ENCODE assay signal across 21 cellular contexts in the genomic region with DNA sequence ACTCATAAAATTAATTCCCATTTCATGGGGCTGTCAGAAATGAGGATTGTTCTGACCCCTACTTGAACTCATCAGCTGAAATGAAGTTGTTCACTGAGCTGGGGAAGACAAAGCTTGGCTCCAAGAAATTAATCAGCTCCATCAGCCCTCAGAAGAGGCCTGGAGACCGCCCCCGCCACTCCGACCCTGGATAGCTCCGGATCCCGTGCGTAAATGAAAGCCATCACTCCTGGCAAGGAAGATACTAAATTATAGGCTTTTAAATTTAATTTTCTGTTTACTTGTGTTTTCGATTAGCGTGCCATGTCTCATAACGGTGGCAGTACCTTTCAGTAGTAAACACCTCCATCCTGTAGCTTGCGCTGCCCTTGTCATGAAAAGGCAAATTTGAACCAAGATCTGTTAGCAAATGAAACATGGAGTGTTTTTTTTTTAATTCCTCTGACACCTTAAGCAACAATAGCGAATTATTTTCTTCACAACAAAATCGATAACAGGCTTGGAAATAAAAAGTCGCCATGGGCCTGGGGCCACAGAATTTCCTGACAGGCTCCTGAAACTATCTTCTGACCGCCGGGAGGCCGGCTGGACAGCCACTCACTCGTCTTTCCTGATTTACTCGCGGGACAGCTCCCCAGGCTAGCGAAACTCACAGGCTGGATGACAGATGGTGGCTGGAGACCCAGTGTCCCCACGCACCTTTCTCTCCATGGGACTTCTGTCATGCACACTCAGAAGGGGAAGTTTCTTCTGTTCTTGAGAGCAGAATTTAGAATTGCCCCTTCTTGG.
DNase-seq lines count a peak whose midpoint lies in the region; ATAC-seq and TF ChIP-seq lines count a peak whose summit lies in the region.
"Had no signal": no experiment of that assay in that cellular context is flagged by ENCODE, and none has a peak within 500 bp of the region (broad histone marks: within the 10 kb centered on the region; RNA-seq: fewer than 3 reads in every experiment).

No MANE protein-coding gene starts in this region.

- TF ChIP-seq EP300 in esophagus muscularis mucosa (IDR thresholded peaks at IDR 0.05): no peak

- no peak overlapping the region for H3K27ac ChIP-seq in WERI-Rb-1
- no peak overlapping the region for H3K27ac ChIP-seq in esophagus muscularis mucosa (replicated peaks in 1 of 4)
- H3K27ac ChIP-seq in gastrocnemius medialis: no peak overlapping the region
- H3K27ac ChIP-seq: A549 had no signal

- ATAC-seq in GM21825 (IDR thresholded peaks at IDR 0.05; ENCODE audit: unreplicated experiment) (no peak), gastrocnemius medialis (no peak)
- ATAC-seq: A549, HepG2, K562 had no signal

- peaks cover 40% of the 10 kb centered on the region for H3K27me3 ChIP-seq in WERI-Rb-1 (ENCODE audit: insufficient read depth, low read depth, severe bottlenecking)
- peaks cover 0 to 6% (median 0%) of the 10 kb centered on the region in 4 donors for H3K27me3 ChIP-seq in esophagus muscularis mucosa
- H3K27me3 ChIP-seq in gastrocnemius medialis: no peaks in the 10 kb centered on the region

- peaks cover 17% of the 10 kb centered on the region for H3K4me1 Mint-ChIP-seq in type B pancreatic cell (ENCODE audit: unreplicated experiment)
- H3K4me1 Mint-ChIP-seq: B cell, CD14-positive monocyte had no signal

- H3K4me1 ChIP-seq in esophagus muscularis mucosa (no peaks in the 10 kb centered on the region), gastrocnemius medialis (no peaks in the 10 kb centered on the region)
- H3K4me1 ChIP-seq: A549 had no signal

- H3K4me3 Mint-ChIP-seq in type B pancreatic cell: peak overlapping the region; percentile 65
- H3K4me3 Mint-ChIP-seq: B cell, CD14-positive monocyte had no signal

- DNase-seq in WERI-Rb-1: peak; percentile 37
- peak; percentile 60 for DNase-seq in esophagus muscularis mucosa (ENCODE audit: extremely low spot score)
- peak; percentile 62 for DNase-seq in mesenteric fat pad (ENCODE audit: low spot score)
- DNase-seq in type B pancreatic cell (ENCODE audit: extremely low spot score, unreplicated experiment): peak; percentile 34
- no peak for DNase-seq in UCSD-AML1 (lab: John Stamatoyannopoulos, UW; ENCODE audit: unreplicated experiment)
- DNase-seq in gastrocnemius medialis: no peak
- DNase-seq in SIG-M5 (lab: John Stamatoyannopoulos, UW): no peak
- DNase-seq: DMS53, GF-D8, NCI-H1092, NCI-H1436 treated with DMSO at 0.1 percent for 48 hours, NCI-H2029, NCI-H2227 treated with DMSO at 0.1 percent for 48 hours, NCI-H510A, NCI-H748 treated with DMSO at 0.1 percent for 48 hours had no signal

- peaks cover 4% of the 10 kb centered on the region for H3K9me3 Mint-ChIP-seq in type B pancreatic cell

- H3K4me3 ChIP-seq in WERI-Rb-1 (ENCODE audit: low read depth, low read length) (no peak overlapping the region), esophagus muscularis mucosa (no peak overlapping the region), gastrocnemius medialis (no peak overlapping the region)
- H3K4me3 ChIP-seq: A549, K562 had no signal

- TF ChIP-seq CTCF in WERI-Rb-1 (IDR thresholded peaks at IDR 0.05; ENCODE audit: low read depth, low read length) (no peak), esophagus muscularis mucosa (IDR thresholded peaks at IDR 0.05) (no peak), type B pancreatic cell (conservative IDR thresholded peaks at IDR 0.05) (no peak), gastrocnemius medialis (IDR thresholded peaks at IDR 0.05 in 4 of 5, conservative IDR thresholded peaks at IDR 0.05 in 1 of 5) (no peak)

- 68% methylated on average over 21 of the region's 21 CpGs for WGBS in esophagus muscularis mucosa

- in situ Hi-C loops in gastrocnemius medialis (cut with MboI; ENCODE audit: low sequenced_read_pairs in 4 of 4): no loop called here

- H3K27me3 Mint-ChIP-seq in type B pancreatic cell: peaks cover 19% of the 10 kb centered on the region
- H3K27me3 Mint-ChIP-seq: B cell had no signal

- H3K9me3 ChIP-seq in WERI-Rb-1 (ENCODE audit: severe bottlenecking) (no peaks in the 10 kb centered on the region), esophagus muscularis mucosa (peaks cover 0 to 8% (median 0%) of the 10 kb centered on the region in 4 donors), gastrocnemius medialis (no peaks in the 10 kb centered on the region)
- H3K9me3 ChIP-seq: A549 had no signal

- TF ChIP-seq POLR2A in esophagus muscularis mucosa (IDR thresholded peaks at IDR 0.05; ENCODE audit: low read depth): no peak
- no peak for TF ChIP-seq POLR2A in gastrocnemius medialis (IDR thresholded peaks at IDR 0.05)

- intact Hi-C loops in esophagus muscularis mucosa (cut with DNase I): no loop called here
- intact Hi-C loops in gastrocnemius medialis (cut with DNase I; ENCODE audit: low total_unique reads): no loop called here

- no peaks in the 10 kb centered on the region for H3K36me3 ChIP-seq in WERI-Rb-1
- no peaks in the 10 kb centered on the region for H3K36me3 ChIP-seq in esophagus muscularis mucosa
- no peaks in the 10 kb centered on the region for H3K36me3 ChIP-seq in gastrocnemius medialis

- no peak overlapping the region for H3K27ac Mint-ChIP-seq in type B pancreatic cell
- H3K27ac Mint-ChIP-seq: B cell, CD14-positive monocyte had no signal

- H3K36me3 Mint-ChIP-seq in type B pancreatic cell: peaks cover 4% of the 10 kb centered on the region
- H3K36me3 Mint-ChIP-seq: CD14-positive monocyte had no signal

Comparison
In these comparisons a context has a peak if more than half of its experiments do, and no peak if none do; other contexts are left out.
1. DNase-seq: peak in WERI-Rb-1 (single experiment), esophagus muscularis mucosa (single experiment), mesenteric fat pad (single experiment) and type B pancreatic cell (single experiment); none in UCSD-AML1 (single experiment), gastrocnemius medialis (0 of 2) and SIG-M5 (single experiment).